ENCODE assay signal across 9 cellular contexts in genomic region chr5:150562832-150563231, GRCh38. TPM values are rescaled to one million over a fixed set of nuclear protein-coding genes. Genes with fewer than 3 reads are reported as not detected.
DNase-seq lines count a peak whose midpoint lies in the region; ATAC-seq, FAIRE-seq and TF ChIP-seq lines count a peak whose summit lies in the region.
"Had no signal": no experiment of that assay in that cellular context is flagged by ENCODE, and none has a peak within 500 bp of the region (broad histone marks: within the 10 kb centered on the region; RNA-seq: fewer than 3 reads in every experiment).

No MANE protein-coding gene starts in this region.

- H3K27me3 ChIP-seq in GM23338 (ENCODE audit: insufficient read depth) (no peaks in the 10 kb centered on the region), sigmoid colon (no peaks in the 10 kb centered on the region)
- H3K27me3 ChIP-seq: neutrophil had no signal

- no peak overlapping the region for H3K4me3 Mint-ChIP-seq in GM23338

- H3K36me3 Mint-ChIP-seq in GM23338 (ENCODE audit: low read depth): no peaks in the 10 kb centered on the region

- H2AFZ ChIP-seq in GM23338: no peak overlapping the region

- H3K9me3 ChIP-seq in sigmoid colon: no peaks in the 10 kb centered on the region
- H3K9me3 ChIP-seq: neutrophil had no signal

- no peak for TF ChIP-seq EP300 in sigmoid colon (IDR thresholded peaks at IDR 0.05)

- H3K27ac ChIP-seq in GM23338 (ENCODE audit: low read depth): no peak overlapping the region
- no peak overlapping the region for H3K27ac ChIP-seq in sigmoid colon
- H3K27ac ChIP-seq: neutrophil had no signal

- in situ Hi-C loops in Caki2 (cut with HindIII; ENCODE audit: low pct_unique_long_range_greater_than_20kb, low sequenced_read_pairs): no loop called here

- H3K4me1 Mint-ChIP-seq in GM23338: peaks cover 14% of the 10 kb centered on the region

- peak; percentile 49 for FAIRE-seq in RCC 7860 (lab: Jason Lieb, UNC)

- TF ChIP-seq CTCF in GM23338 (conservative IDR thresholded peaks at IDR 0.05; ENCODE audit: low read depth in 2 of 2) (peak; percentile 65 to 80), epithelial cell of esophagus (IDR thresholded peaks at IDR 0.05; ENCODE audit: insufficient read depth, low read depth, low read length, missing control alignments) (peak; percentile 53), sigmoid colon (IDR thresholded peaks at IDR 0.05) (peak in 3 of 4 experiments; percentile 32 to 50 (median 42))

- no peaks in the 10 kb centered on the region for H3K9me2 ChIP-seq in GM23338 (ENCODE audit: insufficient read depth)

- WGBS in sigmoid colon, 2 donors: 28 to 66% methylated on average over 2 of the region's 2 CpGs

- H3K79me2 ChIP-seq in GM23338 (replicated peaks; ENCODE audit: insufficient read depth): no peaks in the 10 kb centered on the region

- TF ChIP-seq POLR2A in sigmoid colon (IDR thresholded peaks at IDR 0.05): no peak

- H3K36me3 ChIP-seq in GM23338 (ENCODE audit: insufficient read depth) (no peaks in the 10 kb centered on the region), sigmoid colon (no peaks in the 10 kb centered on the region)

- H3K4me1 ChIP-seq in GM23338 (ENCODE audit: insufficient read depth): 0 out of 2 replicates have a peak, but pooled peaks cover 7% of the 10 kb centered on the region
- peaks cover 0 to 5% (median 0%) of the 10 kb centered on the region in 4 donors for H3K4me1 ChIP-seq in sigmoid colon

- peaks cover 13% of the 10 kb centered on the region; the same call in 2 of the 3 replicates for H3K9me3 Mint-ChIP-seq in GM23338

- H3K27ac Mint-ChIP-seq in GM23338: no peak overlapping the region

- no peaks in the 10 kb centered on the region for H3F3A ChIP-seq in GM23338 (replicated peaks; ENCODE audit: low read depth)

- H4K20me1 ChIP-seq in GM23338 (replicated peaks; ENCODE audit: insufficient read depth): no peaks in the 10 kb centered on the region

- ATAC-seq in GM23338 (no peak), GM21619 (IDR thresholded peaks at IDR 0.05; ENCODE audit: unreplicated experiment) (no peak)

- intact Hi-C loops in sigmoid colon (cut with DNase I): loop anchor here (5.0 kb wide), 1 partner anchor 134 kb away; no protein-coding TSS in a partner anchor

- peaks cover 10% of the 10 kb centered on the region for H3K27me3 Mint-ChIP-seq in GM23338 (ENCODE audit: insufficient read depth, low read depth, poor library complexity)

- H3K4me3 ChIP-seq in GM23338: no peak overlapping the region
- no peak overlapping the region for H3K4me3 ChIP-seq in epithelial cell of esophagus (ENCODE audit: low read length)
- H3K4me3 ChIP-seq in sigmoid colon: no peak overlapping the region

- DNase-seq in Caki2 (ENCODE audit: low read depth) (peak; percentile 50), GM23338 (ENCODE audit: low spot score) (peak; percentile 79), RCC 7860 (ENCODE audit: low spot score) (peak; percentile 42), epithelial cell of esophagus (ENCODE audit: low read depth) (peak; percentile 64), sigmoid colon (no peak), hepatic stellate cell (ENCODE audit: low spot score) (no peak)
- DNase-seq in stimulated activated naive CD4-positive, alpha-beta T cell treated with Interleukin-2 at 50 U/mL for 16 hours (lab: John Stamatoyannopoulos, UW): no peak

- H3K4me2 ChIP-seq in GM23338: no peak overlapping the region

TF ChIP-seq in GM23338, 12 proteins besides CTCF, POLR2A, EP300 and RAD21 (continues in another document):
- no peak for TF ChIP-seq CREB1 (CRISPR knock-in tag; IDR thresholded peaks at IDR 0.05; ENCODE audit: low read depth)
- TF ChIP-seq ZNF462 (CRISPR knock-in tag; IDR thresholded peaks at IDR 0.05): no peak
- no peak for TF ChIP-seq EZH2phosphoT487 (IDR thresholded peaks at IDR 0.05; ENCODE audit: unreplicated experiment)
- TF ChIP-seq ZNF114 (CRISPR knock-in tag; IDR thresholded peaks at IDR 0.05): no peak
- no peak for TF ChIP-seq STAT1 (IDR thresholded peaks at IDR 0.05; ENCODE audit: unreplicated experiment)
- no peak for TF ChIP-seq POLR2AphosphoS5 (IDR thresholded peaks at IDR 0.05; ENCODE audit: low read depth)
- TF ChIP-seq NANOG (IDR thresholded peaks at IDR 0.05; ENCODE audit: borderline replicate concordance): no peak
- no peak for TF ChIP-seq EZH2 (IDR thresholded peaks at IDR 0.05; ENCODE audit: low read depth, unreplicated experiment)
- TF ChIP-seq ZNF331 (CRISPR knock-in tag; IDR thresholded peaks at IDR 0.05; ENCODE audit: low read depth): no peak

RNA-seq across cellular contexts. Expression of gene NDST1, which starts 54.9 kb away (rescaled TPM):
- 42.3 and 58.2 TPM in 2 replicates for total RNA-seq in Caki2 (2014; rRNA removed; shearing (Covaris generic); ENCODE audit: low replicate concordance)
- 76.6 and 85.0 TPM in 2 replicates for total RNA-seq in GM23338 (2014; rRNA removed; shearing (Covaris generic))
- polyA plus RNA-seq in GM23338 (2016; fragmentation: Nextera tagmentation; extraction: Ambion mirVana) (7.3 and 8.5 TPM in 2 replicates), sigmoid colon (10 to 100 TPM in 2 of 3 donors, 1 to 10 TPM in 1; 5.4 to 39.4 (median 13.9) TPM)
- 10 to 100 TPM; 26.5 to 74.8 (median 43.7) TPM for total RNA-seq in sigmoid colon

Comparison
In these comparisons a context has a peak if more than half of its experiments do, and no peak if none do; other contexts are left out.
1. DNase-seq: peak in Caki2 (single experiment), GM23338 (single experiment), RCC 7860 (single experiment) and epithelial cell of esophagus (single experiment); none in sigmoid colon (single experiment), stimulated activated naive CD4-positive, alpha-beta T cell treated with Interleukin-2 at 50 U/mL for 16 hours (single experiment) and hepatic stellate cell (single experiment).
2. Peak in every context shown above with its lines, with median percentiles within 50 percentile points of each other: CTCF ChIP-seq.